ENCODE assay signal across 8 cellular contexts in genomic region chr2:99066602-99067001, GRCh38.
DNase-seq lines count a peak whose midpoint lies in the region; ATAC-seq and TF ChIP-seq lines count a peak whose summit lies in the region.

No MANE protein-coding gene starts in this region.

- H2AFZ ChIP-seq in ACC112 (ENCODE audit: low read length, unreplicated experiment) (peak overlapping the region; percentile 90), GM23338 (no peak overlapping the region)

- H3K4me1 Mint-ChIP-seq in GM23338, result no peaks in the 10 kb centered on the region
- H3K4me1 Mint-ChIP-seq in effector memory CD8-positive, alpha-beta T cell (ENCODE audit: low read depth in 2 of 2), result no peaks in the 10 kb centered on the region
- no peaks in the 10 kb centered on the region for H3K4me1 Mint-ChIP-seq in naive B cell

- H3K27me3 ChIP-seq in ACC112 (ENCODE audit: insufficient read depth, low read length), result no peaks in the 10 kb centered on the region
- H3K27me3 ChIP-seq in GM23338 (ENCODE audit: insufficient read depth), result no peaks in the 10 kb centered on the region

- H3K36me3 Mint-ChIP-seq in GM23338 (ENCODE audit: low read depth) (no peaks in the 10 kb centered on the region), naive B cell (no peaks in the 10 kb centered on the region)
- peaks cover 3% of the 10 kb centered on the region for H3K36me3 Mint-ChIP-seq in effector memory CD8-positive, alpha-beta T cell (ENCODE audit: insufficient read depth)

- no peak overlapping the region for H3K4me2 ChIP-seq in GM23338

- no peaks in the 10 kb centered on the region for H3F3A ChIP-seq in GM23338 (replicated peaks; ENCODE audit: low read depth)

- peak overlapping the region; percentile 54; the same call in 1 of the 2 replicates for H3K4me3 ChIP-seq in ACC112 (ENCODE audit: low read depth, low read length)
- no peak overlapping the region for H3K4me3 ChIP-seq in GM23338
- no peak overlapping the region for H3K4me3 ChIP-seq in Jurkat, Clone E6-1 (ENCODE audit: low read length)

- H4K20me1 ChIP-seq in GM23338 (replicated peaks; ENCODE audit: insufficient read depth), result no peaks in the 10 kb centered on the region

- H3K4me1 ChIP-seq in ACC112 (ENCODE audit: control insufficient read depth, insufficient read depth, low read length, unreplicated experiment) (peaks cover 11% of the 10 kb centered on the region), GM23338 (ENCODE audit: insufficient read depth) (no peaks in the 10 kb centered on the region)

- ATAC-seq in GM23338 (peak; percentile 93), naive B cell (ENCODE audit: low read depth in 2 of 2) (peak; percentile 92 to 95)
- peak; percentile 79 for ATAC-seq in effector memory CD8-positive, alpha-beta T cell (replicated peaks)

- H3K27ac ChIP-seq in ACC112 (ENCODE audit: low read depth, low read length) (peak overlapping the region; percentile 48), GM23338 (ENCODE audit: low read depth) (no peak overlapping the region)

- H3K27me3 Mint-ChIP-seq in GM23338 (ENCODE audit: insufficient read depth, low read depth, poor library complexity) (no peaks in the 10 kb centered on the region), naive B cell (no peaks in the 10 kb centered on the region)
- H3K27me3 Mint-ChIP-seq in effector memory CD8-positive, alpha-beta T cell, result no peaks in the 10 kb centered on the region

- peak; percentile 52 to 66 for TF ChIP-seq CTCF in GM23338 (conservative IDR thresholded peaks at IDR 0.05; ENCODE audit: low read depth in 2 of 2)

- DNase-seq in GM03348 (ENCODE audit: low spot score) (peak; percentile 51), GM23338 (ENCODE audit: low spot score) (peak; percentile 69), SHP77 treated with DMSO at 0.1 percent for 48 hours (lab: John Stamatoyannopoulos, UW) (peak; percentile 67), naive B cell (peak; percentile 11), T-helper 9 cell (no peak)
- peak; percentile 64 for DNase-seq in Jurkat, Clone E6-1 (ENCODE audit: low read depth, low spot score)
- no peak for DNase-seq in effector memory CD8-positive, alpha-beta T cell

- no peak overlapping the region for H3K27ac Mint-ChIP-seq in GM23338
- H3K27ac Mint-ChIP-seq in effector memory CD8-positive, alpha-beta T cell, result no peak overlapping the region
- no peak overlapping the region for H3K27ac Mint-ChIP-seq in naive B cell

- no peaks in the 10 kb centered on the region for H3K79me2 ChIP-seq in ACC112 (ENCODE audit: control insufficient read depth, insufficient read depth, low read length, unreplicated experiment)
- no peaks in the 10 kb centered on the region for H3K79me2 ChIP-seq in GM23338 (replicated peaks; ENCODE audit: insufficient read depth)

- H3K9me3 Mint-ChIP-seq in GM23338, result no peaks in the 10 kb centered on the region
- H3K9me3 Mint-ChIP-seq in effector memory CD8-positive, alpha-beta T cell, result no peaks in the 10 kb centered on the region
- H3K9me3 Mint-ChIP-seq in naive B cell, result no peaks in the 10 kb centered on the region

- H3K9me2 ChIP-seq in GM23338 (ENCODE audit: insufficient read depth), result no peaks in the 10 kb centered on the region

- H3K36me3 ChIP-seq in ACC112 (ENCODE audit: insufficient read depth, low read length) (no peaks in the 10 kb centered on the region), GM23338 (ENCODE audit: insufficient read depth) (no peaks in the 10 kb centered on the region)

- H3K4me3 Mint-ChIP-seq in GM23338 (no peak overlapping the region), naive B cell (no peak overlapping the region)
- no peak overlapping the region for H3K4me3 Mint-ChIP-seq in effector memory CD8-positive, alpha-beta T cell

TF ChIP-seq in GM23338, 12 proteins besides CTCF, POLR2A, EP300 and RAD21 (continues in another document):
- TF ChIP-seq EZH2 (IDR thresholded peaks at IDR 0.05; ENCODE audit: low read depth, unreplicated experiment), result no peak
- TF ChIP-seq, protein P1, sequence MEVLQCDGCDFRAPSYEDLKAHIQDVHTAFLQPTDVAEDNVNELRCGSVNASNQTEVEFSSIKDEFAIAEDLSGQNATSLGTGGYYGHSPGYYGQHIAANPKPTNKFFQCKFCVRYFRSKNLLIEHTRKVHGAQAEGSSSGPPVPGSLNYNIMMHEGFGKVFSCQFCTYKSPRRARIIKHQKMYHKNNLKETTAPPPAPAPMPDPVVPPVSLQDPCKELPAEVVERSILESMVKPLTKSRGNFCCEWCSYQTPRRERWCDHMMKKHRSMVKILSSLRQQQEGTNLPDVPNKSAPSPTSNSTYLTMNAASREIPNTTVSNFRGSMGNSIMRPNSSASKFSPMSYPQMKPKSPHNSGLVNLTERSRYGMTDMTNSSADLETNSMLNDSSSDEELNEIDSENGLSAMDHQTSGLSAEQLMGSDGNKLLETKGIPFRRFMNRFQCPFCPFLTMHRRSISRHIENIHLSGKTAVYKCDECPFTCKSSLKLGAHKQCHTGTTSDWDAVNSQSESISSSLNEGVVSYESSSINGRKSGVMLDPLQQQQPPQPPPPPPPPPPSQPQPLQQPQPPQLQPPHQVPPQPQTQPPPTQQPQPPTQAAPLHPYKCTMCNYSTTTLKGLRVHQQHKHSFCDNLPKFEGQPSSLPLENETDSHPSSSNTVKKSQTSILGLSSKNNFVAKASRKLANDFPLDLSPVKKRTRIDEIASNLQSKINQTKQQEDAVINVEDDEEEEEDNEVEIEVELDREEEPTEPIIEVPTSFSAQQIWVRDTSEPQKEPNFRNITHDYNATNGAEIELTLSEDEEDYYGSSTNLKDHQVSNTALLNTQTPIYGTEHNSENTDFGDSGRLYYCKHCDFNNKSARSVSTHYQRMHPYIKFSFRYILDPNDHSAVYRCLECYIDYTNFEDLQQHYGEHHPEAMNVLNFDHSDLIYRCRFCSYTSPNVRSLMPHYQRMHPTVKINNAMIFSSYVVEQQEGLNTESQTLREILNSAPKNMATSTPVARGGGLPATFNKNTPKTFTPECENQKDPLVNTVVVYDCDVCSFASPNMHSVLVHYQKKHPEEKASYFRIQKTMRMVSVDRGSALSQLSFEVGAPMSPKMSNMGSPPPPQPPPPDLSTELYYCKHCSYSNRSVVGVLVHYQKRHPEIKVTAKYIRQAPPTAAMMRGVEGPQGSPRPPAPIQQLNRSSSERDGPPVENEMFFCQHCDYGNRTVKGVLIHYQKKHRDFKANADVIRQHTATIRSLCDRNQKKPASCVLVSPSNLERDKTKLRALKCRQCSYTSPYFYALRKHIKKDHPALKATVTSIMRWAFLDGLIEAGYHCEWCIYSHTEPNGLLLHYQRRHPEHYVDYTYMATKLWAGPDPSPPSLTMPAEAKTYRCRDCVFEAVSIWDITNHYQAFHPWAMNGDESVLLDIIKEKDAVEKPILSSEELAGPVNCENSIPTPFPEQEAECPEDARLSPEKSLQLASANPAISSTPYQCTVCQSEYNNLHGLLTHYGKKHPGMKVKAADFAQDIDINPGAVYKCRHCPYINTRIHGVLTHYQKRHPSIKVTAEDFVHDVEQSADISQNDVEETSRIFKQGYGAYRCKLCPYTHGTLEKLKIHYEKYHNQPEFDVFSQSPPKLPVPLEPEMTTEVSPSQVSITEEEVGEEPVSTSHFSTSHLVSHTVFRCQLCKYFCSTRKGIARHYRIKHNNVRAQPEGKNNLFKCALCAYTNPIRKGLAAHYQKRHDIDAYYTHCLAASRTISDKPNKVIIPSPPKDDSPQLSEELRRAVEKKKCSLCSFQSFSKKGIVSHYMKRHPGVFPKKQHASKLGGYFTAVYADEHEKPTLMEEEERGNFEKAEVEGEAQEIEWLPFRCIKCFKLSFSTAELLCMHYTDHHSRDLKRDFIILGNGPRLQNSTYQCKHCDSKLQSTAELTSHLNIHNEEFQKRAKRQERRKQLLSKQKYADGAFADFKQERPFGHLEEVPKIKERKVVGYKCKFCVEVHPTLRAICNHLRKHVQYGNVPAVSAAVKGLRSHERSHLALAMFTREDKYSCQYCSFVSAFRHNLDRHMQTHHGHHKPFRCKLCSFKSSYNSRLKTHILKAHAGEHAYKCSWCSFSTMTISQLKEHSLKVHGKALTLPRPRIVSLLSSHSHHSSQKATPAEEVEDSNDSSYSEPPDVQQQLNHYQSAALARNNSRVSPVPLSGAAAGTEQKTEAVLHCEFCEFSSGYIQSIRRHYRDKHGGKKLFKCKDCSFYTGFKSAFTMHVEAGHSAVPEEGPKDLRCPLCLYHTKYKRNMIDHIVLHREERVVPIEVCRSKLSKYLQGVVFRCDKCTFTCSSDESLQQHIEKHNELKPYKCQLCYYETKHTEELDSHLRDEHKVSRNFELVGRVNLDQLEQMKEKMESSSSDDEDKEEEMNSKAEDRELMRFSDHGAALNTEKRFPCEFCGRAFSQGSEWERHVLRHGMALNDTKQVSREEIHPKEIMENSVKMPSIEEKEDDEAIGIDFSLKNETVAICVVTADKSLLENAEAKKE (CRISPR knock-in tag; IDR thresholded peaks at IDR 0.05), result no peak
- no peak for TF ChIP-seq JUNB (IDR thresholded peaks at IDR 0.05; ENCODE audit: unreplicated experiment)
- TF ChIP-seq ZNF331 (CRISPR knock-in tag; IDR thresholded peaks at IDR 0.05; ENCODE audit: low read depth), result no peak
- TF ChIP-seq POLR2AphosphoS5 (IDR thresholded peaks at IDR 0.05; ENCODE audit: low read depth), result no peak
- no peak for TF ChIP-seq EZH2phosphoT487 (IDR thresholded peaks at IDR 0.05; ENCODE audit: unreplicated experiment)
- TF ChIP-seq, protein P2, sequence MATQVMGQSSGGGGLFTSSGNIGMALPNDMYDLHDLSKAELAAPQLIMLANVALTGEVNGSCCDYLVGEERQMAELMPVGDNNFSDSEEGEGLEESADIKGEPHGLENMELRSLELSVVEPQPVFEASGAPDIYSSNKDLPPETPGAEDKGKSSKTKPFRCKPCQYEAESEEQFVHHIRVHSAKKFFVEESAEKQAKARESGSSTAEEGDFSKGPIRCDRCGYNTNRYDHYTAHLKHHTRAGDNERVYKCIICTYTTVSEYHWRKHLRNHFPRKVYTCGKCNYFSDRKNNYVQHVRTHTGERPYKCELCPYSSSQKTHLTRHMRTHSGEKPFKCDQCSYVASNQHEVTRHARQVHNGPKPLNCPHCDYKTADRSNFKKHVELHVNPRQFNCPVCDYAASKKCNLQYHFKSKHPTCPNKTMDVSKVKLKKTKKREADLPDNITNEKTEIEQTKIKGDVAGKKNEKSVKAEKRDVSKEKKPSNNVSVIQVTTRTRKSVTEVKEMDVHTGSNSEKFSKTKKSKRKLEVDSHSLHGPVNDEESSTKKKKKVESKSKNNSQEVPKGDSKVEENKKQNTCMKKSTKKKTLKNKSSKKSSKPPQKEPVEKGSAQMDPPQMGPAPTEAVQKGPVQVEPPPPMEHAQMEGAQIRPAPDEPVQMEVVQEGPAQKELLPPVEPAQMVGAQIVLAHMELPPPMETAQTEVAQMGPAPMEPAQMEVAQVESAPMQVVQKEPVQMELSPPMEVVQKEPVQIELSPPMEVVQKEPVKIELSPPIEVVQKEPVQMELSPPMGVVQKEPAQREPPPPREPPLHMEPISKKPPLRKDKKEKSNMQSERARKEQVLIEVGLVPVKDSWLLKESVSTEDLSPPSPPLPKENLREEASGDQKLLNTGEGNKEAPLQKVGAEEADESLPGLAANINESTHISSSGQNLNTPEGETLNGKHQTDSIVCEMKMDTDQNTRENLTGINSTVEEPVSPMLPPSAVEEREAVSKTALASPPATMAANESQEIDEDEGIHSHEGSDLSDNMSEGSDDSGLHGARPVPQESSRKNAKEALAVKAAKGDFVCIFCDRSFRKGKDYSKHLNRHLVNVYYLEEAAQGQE (IDR thresholded peaks at IDR 0.05; ENCODE audit: unreplicated experiment), result no peak
- no peak for TF ChIP-seq CREB1 (CRISPR knock-in tag; IDR thresholded peaks at IDR 0.05; ENCODE audit: low read depth)

Comparison
In these comparisons a context has a peak if more than half of its experiments do, and no peak if none do; other contexts are left out.
1. DNase-seq: peak in GM03348 (single experiment), GM23338 (single experiment), Jurkat, Clone E6-1 (single experiment), SHP77 treated with DMSO at 0.1 percent for 48 hours (single experiment) and naive B cell (single experiment); none in effector memory CD8-positive, alpha-beta T cell (0 of 3) and T-helper 9 cell (single experiment).
2. Peak in every context shown above with its lines, with median percentiles within 50 percentile points of each other: ATAC-seq.